15 cellular contexts compared by ENCODE assay signal in genomic region chr9:126498331-126498730, GRCh38.
DNase-seq lines count a peak whose midpoint lies in the region; ATAC-seq and TF ChIP-seq lines count a peak whose summit lies in the region.
"Had no signal": no experiment of that assay in that cellular context is flagged by ENCODE, and none has a peak within 500 bp of the region (broad histone marks: within the 10 kb centered on the region; RNA-seq: fewer than 3 reads in every experiment).

No MANE protein-coding gene starts in this region.

- H3K27me3 ChIP-seq in KMS-11 (ENCODE audit: insufficient read depth, low read depth), result peaks cover 10% of the 10 kb centered on the region
- H3K27me3 ChIP-seq in dorsolateral prefrontal cortex, result no peaks in the 10 kb centered on the region
- H3K27me3 ChIP-seq in lower lobe of right lung (ENCODE audit: low read depth), result peaks cover 5% of the 10 kb centered on the region
- H3K27me3 ChIP-seq: MG63 had no signal

- 0 out of 2 replicates have a peak overlapping the region, but pooled peaks have one; percentile 100 for H3K4me2 ChIP-seq in KMS-11
- H3K4me2 ChIP-seq: PC-9 had no signal

- no peaks in the 10 kb centered on the region for H3K79me2 ChIP-seq in KMS-11 (ENCODE audit: insufficient read depth, low read depth)

- no peak for ATAC-seq in lower lobe of right lung
- ATAC-seq in GM21390 (IDR thresholded peaks at IDR 0.05; ENCODE audit: unreplicated experiment), result no peak
- no peak for ATAC-seq in GM19397 (IDR thresholded peaks at IDR 0.05; ENCODE audit: unreplicated experiment)

- intact Hi-C loops in dorsolateral prefrontal cortex (cut with DNase I) (loop anchor here in 1 of 2 donors (5.0 kb wide), 1 partner anchor 61 kb away; no protein-coding TSS in a partner anchor), lower lobe of right lung (cut with DNase I) (loop anchor here (10.0 kb wide), 1 partner anchor 184 kb away; no protein-coding TSS in a partner anchor)

- no peaks in the 10 kb centered on the region for H3K36me3 ChIP-seq in KMS-11 (ENCODE audit: insufficient read depth)
- peaks cover 3% of the 10 kb centered on the region for H3K36me3 ChIP-seq in lower lobe of right lung
- no peaks in the 10 kb centered on the region for H3K36me3 ChIP-seq in urinary bladder (ENCODE audit: insufficient read depth)
- H3K36me3 ChIP-seq: MG63 had no signal

- no peak overlapping the region for H3K9ac ChIP-seq in KMS-11

- TF ChIP-seq CTCF in KMS-11 (conservative IDR thresholded peaks at IDR 0.05; ENCODE audit: low read depth, low read length) (no peak), dorsolateral prefrontal cortex (IDR thresholded peaks at IDR 0.05 in 54 of 56, conservative IDR thresholded peaks at IDR 0.05 in 2 of 56; ENCODE audit: low read depth in 1 of 56, partially characterized antibody in 56 of 56) (no peak), lower lobe of right lung (IDR thresholded peaks at IDR 0.05) (no peak)

- H3K4me3 ChIP-seq in KMS-11 (IDR thresholded peaks at IDR 0.05; ENCODE audit: insufficient read depth, low read depth, low read length) (no peak overlapping the region), dorsolateral prefrontal cortex (no peak overlapping the region), lower lobe of right lung (no peak overlapping the region), urinary bladder (ENCODE audit: low read depth, low read length) (no peak overlapping the region)
- H3K4me3 ChIP-seq: MG63, PC-9 had no signal

- H3K9me3 ChIP-seq in lower lobe of right lung, result no peaks in the 10 kb centered on the region
- H3K9me3 ChIP-seq: MG63 had no signal

- H2AFZ ChIP-seq in KMS-11 (ENCODE audit: low read depth), result no peak overlapping the region
- H2AFZ ChIP-seq: PC-9 had no signal

- no peaks in the 10 kb centered on the region for H4K20me1 ChIP-seq in KMS-11 (ENCODE audit: insufficient read depth)

- H3K27ac ChIP-seq in KMS-11, result no peak overlapping the region
- H3K27ac ChIP-seq in dorsolateral prefrontal cortex, result peak overlapping the region in 37 of 59 donors; percentile 14 to 88 (median 78)
- H3K27ac ChIP-seq in lower lobe of right lung, result no peak overlapping the region
- peak overlapping the region; percentile 25 for H3K27ac ChIP-seq in urinary bladder (ENCODE audit: low read depth)
- H3K27ac ChIP-seq: PC-9 had no signal

- peaks cover 23% of the 10 kb centered on the region for H3K4me1 ChIP-seq in KMS-11 (ENCODE audit: low read depth, poor library complexity, severe bottlenecking)
- peaks cover 8% of the 10 kb centered on the region for H3K4me1 ChIP-seq in lower lobe of right lung
- no peaks in the 10 kb centered on the region for H3K4me1 ChIP-seq in urinary bladder (ENCODE audit: insufficient read depth)

- DNase-seq in dorsolateral prefrontal cortex (peak in 2 of 10 donors; percentile 39 to 44), lower lobe of right lung (peak; percentile 44), putamen (ENCODE audit: low spot score) (no peak)
- DNase-seq: DND-41, MG63, NCI-H1417, NCI-H187, NCI-H510A, PC-9, RPMI8226, SIG-M5 had no signal

- 87% methylated on average over 8 of the region's 8 CpGs for WGBS in urinary bladder

Comparison
In these comparisons a context has a peak if more than half of its experiments do, and no peak if none do; other contexts are left out.
1. H3K27ac ChIP-seq: peak in dorsolateral prefrontal cortex (37 of 59) and urinary bladder (single experiment); none in KMS-11 (single experiment) and lower lobe of right lung (single experiment).